Comparison of ENCODE assay signal across 22 cellular contexts in genomic region chr5:54113060-54113459, GRCh38.
DNase-seq lines count a peak whose midpoint lies in the region; ATAC-seq, FAIRE-seq and TF ChIP-seq lines count a peak whose summit lies in the region.
"Had no signal": no experiment of that assay in that cellular context is flagged by ENCODE, and none has a peak within 500 bp of the region (broad histone marks: within the 10 kb centered on the region; RNA-seq: fewer than 3 reads in every experiment).

No MANE protein-coding gene starts in this region.

- H3K9ac ChIP-seq in keratinocyte (ENCODE audit: control insufficient read depth, extremely low read depth, insufficient read depth, low read length) (no peak overlapping the region), neural cell (ENCODE audit: low read length) (no peak overlapping the region)
- H3K9ac ChIP-seq: BLaER1 had no signal

- no peaks in the 10 kb centered on the region for H3K27me3 Mint-ChIP-seq in activated naive CD8-positive, alpha-beta T cell treated with anti-CD3 and anti-CD28 coated beads, Interleukin-2, amount 50 U/mL, for 24 hours
- H3K27me3 Mint-ChIP-seq: CD4-positive, alpha-beta memory T cell; IgD-negative memory B cell had no signal

- H3K4me1 ChIP-seq in cardiac muscle cell (ENCODE audit: low read depth) (no peaks in the 10 kb centered on the region), keratinocyte (ENCODE audit: control insufficient read depth, extremely low read depth, insufficient read depth, low read length) (peaks cover 21% of the 10 kb centered on the region)
- H3K4me1 ChIP-seq: BLaER1 had no signal

- H3K4me3 ChIP-seq in cardiac muscle cell (no peak overlapping the region), keratinocyte (ENCODE audit: control insufficient read depth in 2 of 3, extremely low read depth in 1 of 3, insufficient read depth in 2 of 3, low read depth in 1 of 3, low read length in 3 of 3) (no peak overlapping the region), neural cell (ENCODE audit: low read length) (no peak overlapping the region)
- H3K4me3 ChIP-seq: A549, BLaER1, GM23338 had no signal

- no peak overlapping the region for H3K4me3 Mint-ChIP-seq in activated naive CD8-positive, alpha-beta T cell treated with anti-CD3 and anti-CD28 coated beads, Interleukin-2, amount 50 U/mL, for 24 hours
- H3K4me3 Mint-ChIP-seq: CD14-positive monocyte; CD4-positive, alpha-beta memory T cell; GM23338; HFFc6 had no signal

- no peaks in the 10 kb centered on the region for H3F3A ChIP-seq in neural cell (ENCODE audit: insufficient read depth, low read length, poor library complexity, severe bottlenecking)

- no peaks in the 10 kb centered on the region for H3K9me2 ChIP-seq in neural cell (ENCODE audit: insufficient read depth, low read length)

- no peak for TF ChIP-seq RAD21 in neural cell (conservative IDR thresholded peaks at IDR 0.05)

- no peak overlapping the region for H3K27ac Mint-ChIP-seq in activated naive CD8-positive, alpha-beta T cell treated with anti-CD3 and anti-CD28 coated beads, Interleukin-2, amount 50 U/mL, for 24 hours
- H3K27ac Mint-ChIP-seq: CD14-positive monocyte; CD4-positive, alpha-beta memory T cell; GM23338; HFFc6; IgD-negative memory B cell had no signal

- H3K36me3 Mint-ChIP-seq in activated naive CD8-positive, alpha-beta T cell treated with anti-CD3 and anti-CD28 coated beads, Interleukin-2, amount 50 U/mL, for 24 hours (ENCODE audit: low read depth) = peaks cover 7% of the 10 kb centered on the region

- dilution Hi-C loops in keratinocyte (cut with MboI; ENCODE audit: extremely low pct_ligation_motif_present, low sequenced_read_pairs) = no loop called here

- intact Hi-C loops in left ventricle myocardium superior (cut with micrococcal nuclease) = no loop called here

- H3K36me3 ChIP-seq in cardiac muscle cell (no peaks in the 10 kb centered on the region), keratinocyte (ENCODE audit: control insufficient read depth in 2 of 2, extremely low read depth in 1 of 2, insufficient read depth in 2 of 2, low read length in 2 of 2) (peaks cover 0 to 1% of the 10 kb centered on the region in 2 experiments), neural cell (ENCODE audit: insufficient read depth, low read length) (no peaks in the 10 kb centered on the region)

- no peaks in the 10 kb centered on the region for H3K79me2 ChIP-seq in keratinocyte (ENCODE audit: control insufficient read depth, insufficient read depth, low read length)
- no peaks in the 10 kb centered on the region for H3K79me2 ChIP-seq in neural cell (replicated peaks; ENCODE audit: insufficient read depth, low read length)

- no peak for TF ChIP-seq EP300 in neural cell (conservative IDR thresholded peaks at IDR 0.05; ENCODE audit: poor library complexity, severe bottlenecking)

- H3K27ac ChIP-seq in cardiac muscle cell (peak overlapping the region; percentile 39), keratinocyte (ENCODE audit: control insufficient read depth, insufficient read depth, low read length) (no peak overlapping the region), neural cell (ENCODE audit: low read length) (no peak overlapping the region)
- H3K27ac ChIP-seq: 22Rv1, A549, BLaER1 had no signal

- H3K27me3 ChIP-seq in cardiac muscle cell (no peaks in the 10 kb centered on the region), keratinocyte (ENCODE audit: control insufficient read depth, extremely low read depth, insufficient read depth, low read length) (no peaks in the 10 kb centered on the region), neural cell (ENCODE audit: insufficient read depth, low read depth, low read length) (no peaks in the 10 kb centered on the region)
- H3K27me3 ChIP-seq: BLaER1 had no signal

- ATAC-seq in left ventricle myocardium superior = no peak
- ATAC-seq in activated naive CD8-positive, alpha-beta T cell treated with anti-CD3 and anti-CD28 coated beads, Interleukin-2, amount 50 U/mL, for 24 hours = no peak
- ATAC-seq: A549, GM23338, HCT116 had no signal

- H3K9me1 ChIP-seq in keratinocyte (ENCODE audit: control insufficient read depth, extremely low read depth, insufficient read depth, low read length) = peaks cover 2% of the 10 kb centered on the region

- peak; percentile 76 for FAIRE-seq in keratinocyte (lab: Jason Lieb, UNC)
- FAIRE-seq: GM12892, HTR-8/SVneo had no signal

- H3K9me3 ChIP-seq in cardiac muscle cell (ENCODE audit: low read depth) (no peaks in the 10 kb centered on the region), keratinocyte (ENCODE audit: control insufficient read depth, low read depth, low read length) (no peaks in the 10 kb centered on the region), neural cell (ENCODE audit: low read length) (no peaks in the 10 kb centered on the region)
- H3K9me3 ChIP-seq: A549, BLaER1 had no signal

- DNase-seq in cardiac muscle cell (ENCODE audit: low read depth in 1 of 2, low spot score in 1 of 2) = no peak
- DNase-seq in left ventricle myocardium superior = no peak
- DNase-seq in keratinocyte (ENCODE audit: low read depth, low spot score) = no peak
- DNase-seq in activated naive CD8-positive, alpha-beta T cell treated with anti-CD3 and anti-CD28 coated beads, Interleukin-2, amount 50 U/mL, for 24 hours = no peak
- no peak for DNase-seq in stimulated activated CD4-positive, alpha-beta T cell treated with anti-CD3 and anti-CD28 coated beads, Interleukin-2, amount 100 ng/mL, for 24 hours
- DNase-seq in Kasumi-1 (lab: John Stamatoyannopoulos, UW) = no peak
- DNase-seq: CD4-positive, alpha-beta memory T cell; DMS153; DMS79; GDM1; H7; HFFc6 had no signal

- TF ChIP-seq CTCF in cardiac muscle cell (IDR thresholded peaks at IDR 0.05; ENCODE audit: low read depth, low read length) (no peak), keratinocyte (optimal IDR thresholded peaks at IDR 0.05 in 1 of 3, IDR thresholded peaks at IDR 0.05 in 1 of 3, conservative IDR thresholded peaks at IDR 0.05 in 1 of 3; ENCODE audit: extremely low read depth in 1 of 3, insufficient read depth in 2 of 3, low read length in 3 of 3) (no peak), neural cell (IDR thresholded peaks at IDR 0.05; ENCODE audit: poor library complexity, severe bottlenecking) (no peak)

- H3K4me2 ChIP-seq in keratinocyte (ENCODE audit: control insufficient read depth, extremely low read depth, insufficient read depth, low read depth, low read length) = no peak overlapping the region
- H3K4me2 ChIP-seq in neural cell (ENCODE audit: low read length) = no peak overlapping the region
- H3K4me2 ChIP-seq: A549, BLaER1, GM23338 had no signal

- H4K20me1 ChIP-seq in keratinocyte (ENCODE audit: control insufficient read depth, extremely low read depth, insufficient read depth, low read length) (no peaks in the 10 kb centered on the region), neural cell (ENCODE audit: insufficient read depth) (no peaks in the 10 kb centered on the region)

- H2AFZ ChIP-seq in keratinocyte (ENCODE audit: control insufficient read depth, low read length) (no peak overlapping the region), neural cell (ENCODE audit: low read depth, low read length) (no peak overlapping the region)
- H2AFZ ChIP-seq: GM23338 had no signal

- H3K4me1 Mint-ChIP-seq in activated naive CD8-positive, alpha-beta T cell treated with anti-CD3 and anti-CD28 coated beads, Interleukin-2, amount 50 U/mL, for 24 hours = no peaks in the 10 kb centered on the region

- no peaks in the 10 kb centered on the region for H3K9me3 Mint-ChIP-seq in activated naive CD8-positive, alpha-beta T cell treated with anti-CD3 and anti-CD28 coated beads, Interleukin-2, amount 50 U/mL, for 24 hours
- H3K9me3 Mint-ChIP-seq: CD4-positive, alpha-beta memory T cell; GM23338; HFFc6; IgD-negative memory B cell had no signal

TF ChIP-seq in neural cell, 6 proteins besides CTCF, POLR2A, EP300 and RAD21:
- no peak for TF ChIP-seq MXI1 (conservative IDR thresholded peaks at IDR 0.05; ENCODE audit: poor library complexity, severe bottlenecking)
- TF ChIP-seq TAF1 (IDR thresholded peaks at IDR 0.05; ENCODE audit: low read depth) = no peak
- no peak for TF ChIP-seq POLR2AphosphoS5 (IDR thresholded peaks at IDR 0.05)
- TF ChIP-seq, protein P1, sequence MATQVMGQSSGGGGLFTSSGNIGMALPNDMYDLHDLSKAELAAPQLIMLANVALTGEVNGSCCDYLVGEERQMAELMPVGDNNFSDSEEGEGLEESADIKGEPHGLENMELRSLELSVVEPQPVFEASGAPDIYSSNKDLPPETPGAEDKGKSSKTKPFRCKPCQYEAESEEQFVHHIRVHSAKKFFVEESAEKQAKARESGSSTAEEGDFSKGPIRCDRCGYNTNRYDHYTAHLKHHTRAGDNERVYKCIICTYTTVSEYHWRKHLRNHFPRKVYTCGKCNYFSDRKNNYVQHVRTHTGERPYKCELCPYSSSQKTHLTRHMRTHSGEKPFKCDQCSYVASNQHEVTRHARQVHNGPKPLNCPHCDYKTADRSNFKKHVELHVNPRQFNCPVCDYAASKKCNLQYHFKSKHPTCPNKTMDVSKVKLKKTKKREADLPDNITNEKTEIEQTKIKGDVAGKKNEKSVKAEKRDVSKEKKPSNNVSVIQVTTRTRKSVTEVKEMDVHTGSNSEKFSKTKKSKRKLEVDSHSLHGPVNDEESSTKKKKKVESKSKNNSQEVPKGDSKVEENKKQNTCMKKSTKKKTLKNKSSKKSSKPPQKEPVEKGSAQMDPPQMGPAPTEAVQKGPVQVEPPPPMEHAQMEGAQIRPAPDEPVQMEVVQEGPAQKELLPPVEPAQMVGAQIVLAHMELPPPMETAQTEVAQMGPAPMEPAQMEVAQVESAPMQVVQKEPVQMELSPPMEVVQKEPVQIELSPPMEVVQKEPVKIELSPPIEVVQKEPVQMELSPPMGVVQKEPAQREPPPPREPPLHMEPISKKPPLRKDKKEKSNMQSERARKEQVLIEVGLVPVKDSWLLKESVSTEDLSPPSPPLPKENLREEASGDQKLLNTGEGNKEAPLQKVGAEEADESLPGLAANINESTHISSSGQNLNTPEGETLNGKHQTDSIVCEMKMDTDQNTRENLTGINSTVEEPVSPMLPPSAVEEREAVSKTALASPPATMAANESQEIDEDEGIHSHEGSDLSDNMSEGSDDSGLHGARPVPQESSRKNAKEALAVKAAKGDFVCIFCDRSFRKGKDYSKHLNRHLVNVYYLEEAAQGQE (IDR thresholded peaks at IDR 0.05; ENCODE audit: borderline replicate concordance) = peak; percentile 33
- TF ChIP-seq EZH2 (IDR thresholded peaks at IDR 0.05; ENCODE audit: borderline replicate concordance, insufficient read depth, low read length, poor library complexity, severe bottlenecking) = no peak
- no peak for TF ChIP-seq SMC3 (conservative IDR thresholded peaks at IDR 0.05; ENCODE audit: poor library complexity)
